ENCODE assay signal across 8 cellular contexts in genomic region chr16:715448-716249, GRCh38. TPM values are rescaled to one million over a fixed set of nuclear protein-coding genes. Genes with fewer than 3 reads are reported as not detected.
A peak's percentile ranks its signal among the peaks of the same experiment; 100 is the strongest.
DNase-seq lines count a peak whose midpoint lies in the region; ATAC-seq, FAIRE-seq and TF ChIP-seq lines count a peak whose summit lies in the region.

No MANE protein-coding gene starts in this region.

- no peaks in the 10 kb centered on the region for H3K9me3 Mint-ChIP-seq in T-helper 2 cell treated with Interferon-gamma antibody and Interleukin-4, amounts not matched to agents 5 μg/mL and 100 μg/mL, for 36 hours
- no peaks in the 10 kb centered on the region for H3K9me3 Mint-ChIP-seq in activated naive CD4-positive, alpha-beta T cell treated with anti-CD3 and anti-CD28 coated beads, Interleukin-2, amount 50 U/mL, for 72 hours

- peak overlapping the region; percentile 54 to 72 (median 54) for H3K4me3 ChIP-seq in keratinocyte (ENCODE audit: control insufficient read depth in 2 of 3, extremely low read depth in 1 of 3, insufficient read depth in 2 of 3, low read depth in 1 of 3, low read length in 3 of 3)
- peak overlapping the region; percentile 61 to 94 (median 68) for H3K4me3 ChIP-seq in stomach

- H3K9me3 ChIP-seq in keratinocyte (ENCODE audit: control insufficient read depth, low read depth, low read length) (no peaks in the 10 kb centered on the region), stomach (no peaks in the 10 kb centered on the region)

- H3K27me3 Mint-ChIP-seq in T-helper 2 cell treated with Interferon-gamma antibody and Interleukin-4, amounts not matched to agents 5 μg/mL and 100 μg/mL, for 36 hours (ENCODE audit: low read depth): peaks cover 17% of the 10 kb centered on the region

- H3K4me2 ChIP-seq in keratinocyte (ENCODE audit: control insufficient read depth, extremely low read depth, insufficient read depth, low read depth, low read length): peak overlapping the region; percentile 70

- dilution Hi-C loops in keratinocyte (cut with MboI; ENCODE audit: extremely low pct_ligation_motif_present, low sequenced_read_pairs): no loop called here

- ATAC-seq in HG03135 (IDR thresholded peaks at IDR 0.05; ENCODE audit: unreplicated experiment): peak; percentile 10
- peak; percentile 10 to 22 for ATAC-seq in activated naive CD4-positive, alpha-beta T cell treated with anti-CD3 and anti-CD28 coated beads, Interleukin-2, amount 50 U/mL, for 72 hours
- ATAC-seq in GM21360 (IDR thresholded peaks at IDR 0.05; ENCODE audit: unreplicated experiment): no peak
- no peak for ATAC-seq in GM19452 (IDR thresholded peaks at IDR 0.05; ENCODE audit: unreplicated experiment)

- TF ChIP-seq CTCF in keratinocyte (optimal IDR thresholded peaks at IDR 0.05 in 1 of 3, IDR thresholded peaks at IDR 0.05 in 1 of 3, conservative IDR thresholded peaks at IDR 0.05 in 1 of 3; ENCODE audit: extremely low read depth in 1 of 3, insufficient read depth in 2 of 3, low read length in 3 of 3): peak in 1 of 3 experiments; percentile 38
- no peak for TF ChIP-seq CTCF in stomach (IDR thresholded peaks at IDR 0.05)

- no peak for FAIRE-seq in keratinocyte (lab: Jason Lieb, UNC)

- no peak overlapping the region for H2AFZ ChIP-seq in keratinocyte (ENCODE audit: control insufficient read depth, low read length)

- peak overlapping the region; percentile 52 for H3K9ac ChIP-seq in keratinocyte (ENCODE audit: control insufficient read depth, extremely low read depth, insufficient read depth, low read length)

- H3K4me3 Mint-ChIP-seq in T-helper 2 cell treated with Interferon-gamma antibody and Interleukin-4, amounts not matched to agents 5 μg/mL and 100 μg/mL, for 36 hours: peak overlapping the region; percentile 24

- no peaks in the 10 kb centered on the region for H3K36me3 Mint-ChIP-seq in T-helper 2 cell treated with Interferon-gamma antibody and Interleukin-4, amounts not matched to agents 5 μg/mL and 100 μg/mL, for 36 hours (ENCODE audit: low read depth)
- no peaks in the 10 kb centered on the region for H3K36me3 Mint-ChIP-seq in activated naive CD4-positive, alpha-beta T cell treated with anti-CD3 and anti-CD28 coated beads, Interleukin-2, amount 50 U/mL, for 72 hours

- no peaks in the 10 kb centered on the region for H3K9me1 ChIP-seq in keratinocyte (ENCODE audit: control insufficient read depth, extremely low read depth, insufficient read depth, low read length)

- peaks cover 3% of the 10 kb centered on the region for H3K4me1 Mint-ChIP-seq in T-helper 2 cell treated with Interferon-gamma antibody and Interleukin-4, amounts not matched to agents 5 μg/mL and 100 μg/mL, for 36 hours (ENCODE audit: low read depth)

- no peak for TF ChIP-seq EP300 in stomach (IDR thresholded peaks at IDR 0.05)

- H3K79me2 ChIP-seq in keratinocyte (ENCODE audit: control insufficient read depth, insufficient read depth, low read length): peaks cover 8% of the 10 kb centered on the region

- 1 to 8% (median 2%) methylated on average over 9 to 79 of the region's 79 CpGs for WGBS in stomach, 5 donors

- H3K36me3 ChIP-seq in keratinocyte (ENCODE audit: control insufficient read depth in 2 of 2, extremely low read depth in 1 of 2, insufficient read depth in 2 of 2, low read length in 2 of 2): no peaks in the 10 kb centered on the region
- H3K36me3 ChIP-seq in stomach: peaks cover 0 to 6% (median 0%) of the 10 kb centered on the region in 4 donors

- no peak for TF ChIP-seq POLR2A in stomach (IDR thresholded peaks at IDR 0.05)

- H3K27ac ChIP-seq in keratinocyte (ENCODE audit: control insufficient read depth, insufficient read depth, low read length) (no peak overlapping the region), stomach (peak overlapping the region in 3 of 5 donors; percentile 17 to 69 (median 43))

- H3K27me3 ChIP-seq in keratinocyte (ENCODE audit: control insufficient read depth, extremely low read depth, insufficient read depth, low read length) (peaks cover 10% of the 10 kb centered on the region), stomach (peaks cover 3 to 64% (median 14%) of the 10 kb centered on the region in 3 donors)

- peaks cover 8% of the 10 kb centered on the region for H4K20me1 ChIP-seq in keratinocyte (ENCODE audit: control insufficient read depth, extremely low read depth, insufficient read depth, low read length)

- peak; percentile 40 for DNase-seq in T-helper 2 cell treated with Interferon-gamma antibody and Interleukin-4, amounts not matched to agents 5 μg/mL and 100 μg/mL, for 36 hours (ENCODE audit: low spot score)
- DNase-seq in T-helper 2 cell (no peak), keratinocyte (ENCODE audit: low read depth, low spot score) (no peak), stomach (no peak)
- DNase-seq in activated naive CD4-positive, alpha-beta T cell treated with anti-CD3 and anti-CD28 coated beads, Interleukin-2, amount 50 U/mL, for 72 hours (ENCODE audit: low spot score in 2 of 2): no peak

- intact Hi-C loops in stomach (cut with DNase I; ENCODE audit: low total_unique reads): no loop called here

- H3K4me1 ChIP-seq in keratinocyte (ENCODE audit: control insufficient read depth, extremely low read depth, insufficient read depth, low read length) (peaks cover 31% of the 10 kb centered on the region), stomach (peaks cover 32 to 65% (median 59%) of the 10 kb centered on the region in 4 donors)

- H3K27ac Mint-ChIP-seq in T-helper 2 cell treated with Interferon-gamma antibody and Interleukin-4, amounts not matched to agents 5 μg/mL and 100 μg/mL, for 36 hours: no peak overlapping the region
- no peak overlapping the region for H3K27ac Mint-ChIP-seq in activated naive CD4-positive, alpha-beta T cell treated with anti-CD3 and anti-CD28 coated beads, Interleukin-2, amount 50 U/mL, for 72 hours

RNA-seq across cellular contexts. Expression of gene METRN, which starts 0.7 kb away (rescaled TPM):
- total RNA-seq in activated naive CD4-positive, alpha-beta T cell treated with anti-CD3 and anti-CD28 coated beads, Interleukin-2, amount 50 U/mL, for 72 hours: 10 to 100 TPM; 10.1 to 14.7 TPM
- polyA plus RNA-seq in keratinocyte (27.1 to 171 TPM (median 42.1 TPM) in 3 replicates), stomach (10 to 100 TPM; 36.9 to 45.8 (median 39.4) TPM)
- polyA plus RNA-seq in keratinocyte (2011; ENCODE audit: low read depth): 6.8 TPM
- 34.2 and 182 TPM in 2 replicates for polyA plus RNA-seq in keratinocyte (2011; cell fraction: cytosol; rRNA removed)
- polyA plus RNA-seq in keratinocyte (2011; cell fraction: nucleus; rRNA removed): 19.9 and 47.2 TPM in 2 replicates
- polyA plus RNA-seq in keratinocyte (2012; ENCODE audit: low replicate concordance): 45.7 and 85.4 TPM in 2 replicates
- polyA minus RNA-seq in keratinocyte: 8.2 to 26.2 TPM (median 21.2 TPM) in 3 replicates
- 197 TPM for polyA minus RNA-seq in keratinocyte (2011; cell fraction: cytosol; rRNA and poly(A)+ RNA removed)
- polyA minus RNA-seq in keratinocyte (2011; cell fraction: nucleus; rRNA and poly(A)+ RNA removed): 23.7 and 32.2 TPM in 2 replicates
- total RNA-seq in stomach: 10 to 100 TPM in 4 of 5 donors, 1 to 10 TPM in 1; 7.1 to 79.7 (median 20.4) TPM

RNA-seq across cellular contexts. Expression of gene ANTKMT, which starts 5.3 kb away (rescaled TPM):
- 10 to 100 TPM; 17.6 to 22.6 TPM for total RNA-seq in activated naive CD4-positive, alpha-beta T cell treated with anti-CD3 and anti-CD28 coated beads, Interleukin-2, amount 50 U/mL, for 72 hours
- 5.6 to 13.7 TPM (median 8.2 TPM) in 3 replicates for polyA plus RNA-seq in keratinocyte
- polyA plus RNA-seq in keratinocyte (2011; ENCODE audit: low read depth): 3.4 TPM
- 2.4 and 10.4 TPM in 2 replicates for polyA plus RNA-seq in keratinocyte (2011; cell fraction: cytosol; rRNA removed)
- 9.1 and 12.4 TPM in 2 replicates for polyA plus RNA-seq in keratinocyte (2011; cell fraction: nucleus; rRNA removed)
- polyA plus RNA-seq in keratinocyte (2012; ENCODE audit: low replicate concordance): 9.1 and 19.8 TPM in 2 replicates
- polyA minus RNA-seq in keratinocyte: 0.64 to 1.3 TPM (median 1.0 TPM) in 3 replicates
- 13.8 TPM for polyA minus RNA-seq in keratinocyte (2011; cell fraction: cytosol; rRNA and poly(A)+ RNA removed)
- polyA minus RNA-seq in keratinocyte (2011; cell fraction: nucleus; rRNA and poly(A)+ RNA removed): 2.6 and 4.3 TPM in 2 replicates
- 100 to 1,000 TPM in 1 of 5 donors, 10 to 100 TPM in 3, 1 to 10 TPM in 1; 9.7 to 602 (median 44.9) TPM for total RNA-seq in stomach
- polyA plus RNA-seq in stomach: 10 to 100 TPM; 35.9 to 65.0 (median 58.0) TPM

RNA-seq across cellular contexts. Expression of gene FBXL16, which starts 10.0 kb away (rescaled TPM):
- 10 to 100 TPM in 1 of 2 donors, 1 to 10 TPM in 1; 2.8 to 16.4 TPM for total RNA-seq in activated naive CD4-positive, alpha-beta T cell treated with anti-CD3 and anti-CD28 coated beads, Interleukin-2, amount 50 U/mL, for 72 hours
- polyA plus RNA-seq in keratinocyte (0.45 to 3.0 TPM (median 0.81 TPM) in 3 replicates), stomach (1 to 10 TPM in 2 of 3 donors, under 1 TPM in 1; 0.61 to 3.6 (median 1.3) TPM)
- 0.95 TPM for polyA plus RNA-seq in keratinocyte (2011; ENCODE audit: low read depth)
- 2.0 and 5.2 TPM in 2 replicates for polyA plus RNA-seq in keratinocyte (2011; cell fraction: cytosol; rRNA removed)
- 4.4 and 6.3 TPM in 2 replicates for polyA plus RNA-seq in keratinocyte (2011; cell fraction: nucleus; rRNA removed)
- 1.3 and 3.8 TPM in 2 replicates for polyA plus RNA-seq in keratinocyte (2012; ENCODE audit: low replicate concordance)
- polyA minus RNA-seq in keratinocyte: 0.96 to 3.3 TPM (median 1.5 TPM) in 3 replicates
- polyA minus RNA-seq in keratinocyte (2011; cell fraction: cytosol; rRNA and poly(A)+ RNA removed): 12.3 TPM
- polyA minus RNA-seq in keratinocyte (2011; cell fraction: nucleus; rRNA and poly(A)+ RNA removed): 5.3 and 6.5 TPM in 2 replicates
- under 1 TPM in 2 of 5 donors, not detected in 3; 0.37 to 0.72 TPM for total RNA-seq in stomach

RNA-seq across cellular contexts. Expression of gene CCDC78, which starts 10.6 kb away (rescaled TPM):
- total RNA-seq in activated naive CD4-positive, alpha-beta T cell treated with anti-CD3 and anti-CD28 coated beads, Interleukin-2, amount 50 U/mL, for 72 hours: 10 to 100 TPM in 1 of 2 donors, 1 to 10 TPM in 1; 6.2 to 10.7 TPM
- polyA plus RNA-seq in keratinocyte (2.0 to 4.1 TPM (median 2.5 TPM) in 3 replicates), stomach (1 to 10 TPM in 2 of 3 donors, not detected in 1; 1.3 to 1.7 TPM)
- 3.0 TPM for polyA plus RNA-seq in keratinocyte (2011; ENCODE audit: low read depth)
- 0.61 and 0.68 TPM in 2 replicates for polyA plus RNA-seq in keratinocyte (2011; cell fraction: cytosol; rRNA removed)
- 15.1 and 20.5 TPM in 2 replicates for polyA plus RNA-seq in keratinocyte (2011; cell fraction: nucleus; rRNA removed)
- 2.0 and 2.4 TPM in 2 replicates for polyA plus RNA-seq in keratinocyte (2012; ENCODE audit: low replicate concordance)
- polyA minus RNA-seq in keratinocyte: 0.56 to 1.4 TPM (median 0.73 TPM) in 3 replicates
- polyA minus RNA-seq in keratinocyte (2011; cell fraction: cytosol; rRNA and poly(A)+ RNA removed): not detected
- polyA minus RNA-seq in keratinocyte (2011; cell fraction: nucleus; rRNA and poly(A)+ RNA removed): 0.70 and 2.4 TPM in 2 replicates
- 10 to 100 TPM in 1 of 5 donors, 1 to 10 TPM in 1, not detected in 3; 1.3 to 14.3 TPM for total RNA-seq in stomach

RNA-seq across cellular contexts. Expression of gene HAGHL, which starts 11.3 kb away (rescaled TPM):
- total RNA-seq in activated naive CD4-positive, alpha-beta T cell treated with anti-CD3 and anti-CD28 coated beads, Interleukin-2, amount 50 U/mL, for 72 hours: 10 to 100 TPM; 22.2 to 24.5 TPM
- polyA plus RNA-seq in keratinocyte (6.8 to 30.7 TPM (median 8.0 TPM) in 3 replicates), stomach (1 to 10 TPM; 3.1 to 7.9 (median 3.7) TPM)
- 4.2 TPM for polyA plus RNA-seq in keratinocyte (2011; ENCODE audit: low read depth)
- 2.5 and 10.9 TPM in 2 replicates for polyA plus RNA-seq in keratinocyte (2011; cell fraction: cytosol; rRNA removed)
- 53.3 and 72.7 TPM in 2 replicates for polyA plus RNA-seq in keratinocyte (2011; cell fraction: nucleus; rRNA removed)
- polyA plus RNA-seq in keratinocyte (2012; ENCODE audit: low replicate concordance): 9.9 and 16.8 TPM in 2 replicates
- polyA minus RNA-seq in keratinocyte: 0.93 to 3.6 TPM (median 2.0 TPM) in 3 replicates
- 13.8 TPM for polyA minus RNA-seq in keratinocyte (2011; cell fraction: cytosol; rRNA and poly(A)+ RNA removed)
- 5.9 and 11.4 TPM in 2 replicates for polyA minus RNA-seq in keratinocyte (2011; cell fraction: nucleus; rRNA and poly(A)+ RNA removed)
- 10 to 100 TPM in 1 of 5 donors, 1 to 10 TPM in 2, not detected in 2; 3.3 to 19.9 (median 4.0) TPM for total RNA-seq in stomach

Comparison
In these comparisons a context has a peak if more than half of its experiments do, and no peak if none do; other contexts are left out.
1. ATAC-seq: peak in HG03135 (single experiment) and activated naive CD4-positive, alpha-beta T cell treated with anti-CD3 and anti-CD28 coated beads, Interleukin-2, amount 50 U/mL, for 72 hours (2 of 2); none in GM21360 (single experiment) and GM19452 (single experiment).